In genomic region chr13:39510296-39510695, GRCh38 we compare ENCODE assay signal across 1 cellular context.
TF ChIP-seq lines count a peak whose summit lies in the region.

No MANE protein-coding gene starts in this region.

TF ChIP-seq in HEK293, 187 proteins besides CTCF, POLR2A, EP300 and RAD21 (continued from another document):
- TF ChIP-seq ZNF426 (tag by site-specific recombination; IDR thresholded peaks at IDR 0.05) (no peak), ZNF23 (tag by site-specific recombination; IDR thresholded peaks at IDR 0.05; ENCODE audit: borderline replicate concordance) (no peak), BCL11B (tag by site-specific recombination; IDR thresholded peaks at IDR 0.05; ENCODE audit: low read depth) (no peak), ZBTB8A (tag by site-specific recombination; IDR thresholded peaks at IDR 0.05) (0 out of 2 replicates have a peak, but pooled peaks have one; percentile 5), ZNF211 (tag by site-specific recombination; IDR thresholded peaks at IDR 0.05; ENCODE audit: low read depth) (no peak), SALL2 (tag by site-specific recombination; IDR thresholded peaks at IDR 0.05; ENCODE audit: borderline replicate concordance) (no peak), OSR2 (tag by site-specific recombination; IDR thresholded peaks at IDR 0.05) (peak; percentile 50; the same call in 1 of the 2 replicates), ZNF37A (tag by site-specific recombination; IDR thresholded peaks at IDR 0.05) (no peak), ZNF596 (tag by site-specific recombination; IDR thresholded peaks at IDR 0.05) (0 out of 2 replicates have a peak, but pooled peaks have one; percentile 24), ZNF600 (tag by site-specific recombination; IDR thresholded peaks at IDR 0.05) (peak; percentile 51; the same call in 1 of the 2 replicates), ZNF24 (tag by site-specific recombination; IDR thresholded peaks at IDR 0.05) (no peak), SCRT1 (tag by site-specific recombination; IDR thresholded peaks at IDR 0.05; ENCODE audit: borderline replicate concordance) (no peak)
- TF ChIP-seq, protein P1, sequence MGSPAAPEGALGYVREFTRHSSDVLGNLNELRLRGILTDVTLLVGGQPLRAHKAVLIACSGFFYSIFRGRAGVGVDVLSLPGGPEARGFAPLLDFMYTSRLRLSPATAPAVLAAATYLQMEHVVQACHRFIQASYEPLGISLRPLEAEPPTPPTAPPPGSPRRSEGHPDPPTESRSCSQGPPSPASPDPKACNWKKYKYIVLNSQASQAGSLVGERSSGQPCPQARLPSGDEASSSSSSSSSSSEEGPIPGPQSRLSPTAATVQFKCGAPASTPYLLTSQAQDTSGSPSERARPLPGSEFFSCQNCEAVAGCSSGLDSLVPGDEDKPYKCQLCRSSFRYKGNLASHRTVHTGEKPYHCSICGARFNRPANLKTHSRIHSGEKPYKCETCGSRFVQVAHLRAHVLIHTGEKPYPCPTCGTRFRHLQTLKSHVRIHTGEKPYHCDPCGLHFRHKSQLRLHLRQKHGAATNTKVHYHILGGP (tag by site-specific recombination; IDR thresholded peaks at IDR 0.05), result no peak
